ENCODE assay signal across 25 cellular contexts in genomic region chr4:175916636-175917351, GRCh38.
DNase-seq lines count a peak whose midpoint lies in the region; TF ChIP-seq lines count a peak whose summit lies in the region.
"Had no signal": no experiment of that assay in that cellular context is flagged by ENCODE, and none has a peak within 500 bp of the region (broad histone marks: within the 10 kb centered on the region; RNA-seq: fewer than 3 reads in every experiment).

No MANE protein-coding gene starts in this region.

- TF ChIP-seq CTCF in astrocyte of the cerebellum (IDR thresholded peaks at IDR 0.05; ENCODE audit: low read depth, low read length, missing control alignments), result no peak
- no peak for TF ChIP-seq CTCF in kidney epithelial cell (IDR thresholded peaks at IDR 0.05; ENCODE audit: insufficient read depth, low read length, poor library complexity, severe bottlenecking)

- H3K9me3 ChIP-seq in CD4-positive, alpha-beta memory T cell (ENCODE audit: control insufficient read depth in 1 of 2, low read length in 2 of 2), result no peaks in the 10 kb centered on the region
- H3K9me3 ChIP-seq: A549, HAP-1, MG63 had no signal

- no peak overlapping the region for H3K4me3 ChIP-seq in astrocyte of the cerebellum (ENCODE audit: low read depth, low read length)
- no peak overlapping the region for H3K4me3 ChIP-seq in kidney epithelial cell (ENCODE audit: low read depth, low read length)
- no peak overlapping the region for H3K4me3 ChIP-seq in CD4-positive, alpha-beta memory T cell (ENCODE audit: low read length in 2 of 2)
- H3K4me3 ChIP-seq: A549, HAP-1, MG63, SK-N-MC had no signal

- no peaks in the 10 kb centered on the region for H3K4me1 ChIP-seq in CD4-positive, alpha-beta memory T cell (ENCODE audit: insufficient read depth, low read length)
- H3K4me1 ChIP-seq: A549 had no signal

- CTCF ChIA-PET in CD4-positive, alpha-beta memory T cell (lab: Charles Lee; ENCODE audit: partially characterized antibody), result no interaction called here

- no peaks in the 10 kb centered on the region for H3K4me1 Mint-ChIP-seq in CD4-positive, alpha-beta memory T cell
- H3K4me1 Mint-ChIP-seq: CD8-positive, alpha-beta memory T cell had no signal

- H3K36me3 ChIP-seq in kidney epithelial cell (ENCODE audit: control insufficient read depth, insufficient read depth, low read length), result no peaks in the 10 kb centered on the region
- H3K36me3 ChIP-seq in CD4-positive, alpha-beta memory T cell (ENCODE audit: insufficient read depth, low read length), result no peaks in the 10 kb centered on the region
- H3K36me3 ChIP-seq: HAP-1, MG63 had no signal

- H3K9me3 Mint-ChIP-seq in CD4-positive, alpha-beta memory T cell, result no peaks in the 10 kb centered on the region
- H3K9me3 Mint-ChIP-seq: HFFc6 had no signal

- no peak overlapping the region for H3K27ac ChIP-seq in CD4-positive, alpha-beta memory T cell (ENCODE audit: low read depth, low read length)
- H3K27ac ChIP-seq: A549, C4-2B had no signal

- no peaks in the 10 kb centered on the region for H3K27me3 ChIP-seq in kidney epithelial cell (ENCODE audit: control insufficient read depth, insufficient read depth, low read length)
- no peaks in the 10 kb centered on the region for H3K27me3 ChIP-seq in CD4-positive, alpha-beta memory T cell (ENCODE audit: insufficient read depth, low read length)

- in situ Hi-C loops in astrocyte of the cerebellum (cut with HindIII; ENCODE audit: low sequenced_read_pairs), result no loop called here

- no peaks in the 10 kb centered on the region for H3K36me3 Mint-ChIP-seq in CD4-positive, alpha-beta memory T cell
- H3K36me3 Mint-ChIP-seq: CD8-positive, alpha-beta memory T cell had no signal

- DNase-seq in NCI-H69 (lab: John Stamatoyannopoulos, UW) (peak; percentile 3), astrocyte of the cerebellum (ENCODE audit: low read depth) (peak; percentile 5), kidney epithelial cell (ENCODE audit: low read depth) (peak; percentile 38), retina (peak; percentile 15), 8988T (no peak), NCI-H345 (lab: John Stamatoyannopoulos, UW) (no peak)
- DNase-seq in CD4-positive, alpha-beta memory T cell, result no peak
- DNase-seq: AML-193; Calu3; CD8-positive, alpha-beta memory T cell; DMS79 treated with DMSO at 0.1 percent for 48 hours; GF-D8; GOT3; HFFc6; KBM-7; MG63; NCI-H1105 treated with DMSO at 0.1 percent for 48 hours; NCI-H2081; NCI-H2227 treated with DMSO at 0.1 percent for 48 hours; NCI-H510A; SIG-M5 had no signal

- intact Hi-C loops in CD4-positive, alpha-beta memory T cell (cut with micrococcal nuclease), result no loop called here

- H3K27me3 Mint-ChIP-seq in CD4-positive, alpha-beta memory T cell, result no peaks in the 10 kb centered on the region
- H3K27me3 Mint-ChIP-seq: CD8-positive, alpha-beta memory T cell had no signal

- H3K4me3 Mint-ChIP-seq in CD4-positive, alpha-beta memory T cell, result no peak overlapping the region
- H3K4me3 Mint-ChIP-seq: CD8-positive, alpha-beta memory T cell; HFFc6 had no signal

- no peak overlapping the region for H3K27ac Mint-ChIP-seq in CD4-positive, alpha-beta memory T cell
- H3K27ac Mint-ChIP-seq: CD8-positive, alpha-beta memory T cell; HFFc6 had no signal

- POLR2A ChIA-PET in CD4-positive, alpha-beta memory T cell (lab: Charles Lee; ENCODE audit: partially characterized antibody), result interaction anchor here (0.6 kb wide), 1 partner anchor 104 kb away, joined by 3 read pairs; the partner anchor contains the start of gene GPM6A

Comparison
In these comparisons a context has a peak if more than half of its experiments do, and no peak if none do; other contexts are left out.
1. DNase-seq: peak in NCI-H69 (single experiment), astrocyte of the cerebellum (single experiment), kidney epithelial cell (single experiment) and retina (single experiment); none in 8988T (single experiment), NCI-H345 (single experiment) and CD4-positive, alpha-beta memory T cell (0 of 5).